ENCODE assay signal across 17 cellular contexts in genomic region chr7:34488766-34489165, GRCh38.
DNase-seq lines count a peak whose midpoint lies in the region; TF ChIP-seq lines count a peak whose summit lies in the region.
"Had no signal": no experiment of that assay in that cellular context is flagged by ENCODE, and none has a peak within 500 bp of the region (broad histone marks: within the 10 kb centered on the region; RNA-seq: fewer than 3 reads in every experiment).

No MANE protein-coding gene starts in this region.

- H3K27me3 ChIP-seq in NT2/D1 (ENCODE audit: insufficient read depth, insufficient read length) (no peaks in the 10 kb centered on the region), endodermal cell (ENCODE audit: control insufficient read depth, insufficient read depth, low read length, poor library complexity, severe bottlenecking) (no peaks in the 10 kb centered on the region)

- H3K4me3 ChIP-seq in NT2/D1 (ENCODE audit: insufficient read length, low read depth) = no peak overlapping the region
- no peak overlapping the region for H3K4me3 ChIP-seq in endodermal cell (ENCODE audit: low read length)

- H3K9me3 Mint-ChIP-seq in endodermal cell = no peaks in the 10 kb centered on the region
- peaks cover 6% of the 10 kb centered on the region for H3K9me3 Mint-ChIP-seq in nephron progenitor cell
- peaks cover 10% of the 10 kb centered on the region for H3K9me3 Mint-ChIP-seq in activated CD4-positive, alpha-beta T cell treated with anti-CD3 and anti-CD28 coated beads, Interleukin-2, amount 10 ng/mL, durations not matched to agents 7 days and 5 days

- DNase-seq in NCI-H82 (lab: John Stamatoyannopoulos, UW) (peak; percentile 41), NCI-H82 treated with DMSO at 0.1 percent for 48 hours (lab: John Stamatoyannopoulos, UW; ENCODE audit: unreplicated experiment) (no peak), NT2/D1 (ENCODE audit: low read depth, low spot score) (peak; percentile 16), endodermal cell (peak; percentile 58), nephron progenitor cell (no peak), NCI-H187 treated with DMSO at 0.1 percent for 48 hours (lab: John Stamatoyannopoulos, UW) (no peak)
- DNase-seq in activated CD4-positive, alpha-beta T cell treated with anti-CD3 and anti-CD28 coated beads, Interleukin-2, amount 10 ng/mL, durations not matched to agents 7 days and 5 days = no peak
- no peak for DNase-seq in stimulated activated CD4-positive, alpha-beta T cell treated with anti-CD3 and anti-CD28 coated beads, Interleukin-4, amount 100 ng/mL, for 1 hour
- DNase-seq: 8988T; ACHN; CD8-positive, alpha-beta T cell; COR-L47; DMS53; GF-D8 had no signal

- H3K4me3 Mint-ChIP-seq in endodermal cell = no peak overlapping the region
- H3K4me3 Mint-ChIP-seq in nephron progenitor cell = no peak overlapping the region
- no peak overlapping the region for H3K4me3 Mint-ChIP-seq in activated CD4-positive, alpha-beta T cell treated with anti-CD3 and anti-CD28 coated beads, Interleukin-2, amount 10 ng/mL, durations not matched to agents 7 days and 5 days
- H3K4me3 Mint-ChIP-seq: B cell; CD8-positive, alpha-beta T cell; IgD-negative memory B cell had no signal

- no peak overlapping the region for H3K27ac ChIP-seq in endodermal cell (ENCODE audit: low read depth, low read length)
- H3K27ac ChIP-seq: C4-2B had no signal

- H3K9ac ChIP-seq in NT2/D1 (ENCODE audit: insufficient read length, low read depth) (no peak overlapping the region), endodermal cell (ENCODE audit: extremely low read depth, low read length, poor library complexity, severe bottlenecking) (no peak overlapping the region)

- H3K4me1 Mint-ChIP-seq in endodermal cell (peaks cover 4% of the 10 kb centered on the region), nephron progenitor cell (no peaks in the 10 kb centered on the region)
- no peaks in the 10 kb centered on the region for H3K4me1 Mint-ChIP-seq in activated CD4-positive, alpha-beta T cell treated with anti-CD3 and anti-CD28 coated beads, Interleukin-2, amount 10 ng/mL, durations not matched to agents 7 days and 5 days
- H3K4me1 Mint-ChIP-seq: B cell, IgD-negative memory B cell had no signal

- H3K27me3 Mint-ChIP-seq in endodermal cell (ENCODE audit: insufficient read depth) = no peaks in the 10 kb centered on the region
- peaks cover 4% of the 10 kb centered on the region for H3K27me3 Mint-ChIP-seq in nephron progenitor cell (ENCODE audit: low read depth, poor library complexity)
- no peaks in the 10 kb centered on the region for H3K27me3 Mint-ChIP-seq in activated CD4-positive, alpha-beta T cell treated with anti-CD3 and anti-CD28 coated beads, Interleukin-2, amount 10 ng/mL, durations not matched to agents 7 days and 5 days
- H3K27me3 Mint-ChIP-seq: B cell, IgD-negative memory B cell had no signal

- H3K9me3 ChIP-seq in NT2/D1 (ENCODE audit: insufficient read depth, low read length) (no peaks in the 10 kb centered on the region), endodermal cell (ENCODE audit: control insufficient read depth, low read length) (no peaks in the 10 kb centered on the region)

- no peaks in the 10 kb centered on the region for H3K36me3 ChIP-seq in NT2/D1 (ENCODE audit: insufficient read depth, insufficient read length, low read length)
- no peaks in the 10 kb centered on the region for H3K36me3 ChIP-seq in endodermal cell (ENCODE audit: control insufficient read depth, insufficient read depth, low read length)

- H3K36me3 Mint-ChIP-seq in endodermal cell (ENCODE audit: low read depth) (no peaks in the 10 kb centered on the region), nephron progenitor cell (ENCODE audit: low read depth) (no peaks in the 10 kb centered on the region)
- H3K36me3 Mint-ChIP-seq in activated CD4-positive, alpha-beta T cell treated with anti-CD3 and anti-CD28 coated beads, Interleukin-2, amount 10 ng/mL, durations not matched to agents 7 days and 5 days (ENCODE audit: low read depth) = no peaks in the 10 kb centered on the region
- H3K36me3 Mint-ChIP-seq: CD8-positive, alpha-beta T cell had no signal

- WGBS in endodermal cell (ENCODE audit: insufficient coverage in 1 of 2, insufficient read length in 1 of 2), 2 experiments = 84 to 88% methylated on average over 4 of the region's 4 CpGs

- H3K4me1 ChIP-seq in NT2/D1 (ENCODE audit: insufficient read depth, insufficient read length) (no peaks in the 10 kb centered on the region), endodermal cell (ENCODE audit: control insufficient read depth, insufficient read depth, low read length) (no peaks in the 10 kb centered on the region)

- no peak for TF ChIP-seq CTCF in endodermal cell (conservative IDR thresholded peaks at IDR 0.05)
- TF ChIP-seq CTCF in nephron progenitor cell (IDR thresholded peaks at IDR 0.05) = no peak

- CTCF ChIA-PET in activated CD4-positive, alpha-beta T cell treated with anti-CD3 and anti-CD28 coated beads, Interleukin-2, amount 10 ng/mL, durations not matched to agents 7 days and 5 days (lab: Charles Lee) = no interaction called here

- POLR2A ChIA-PET in activated CD4-positive, alpha-beta T cell treated with anti-CD3 and anti-CD28 coated beads, Interleukin-2, amount 10 ng/mL, durations not matched to agents 7 days and 5 days (lab: Charles Lee) = no interaction called here

- H3K27ac Mint-ChIP-seq in endodermal cell (no peak overlapping the region), nephron progenitor cell (peak overlapping the region; percentile 24)
- H3K27ac Mint-ChIP-seq in activated CD4-positive, alpha-beta T cell treated with anti-CD3 and anti-CD28 coated beads, Interleukin-2, amount 10 ng/mL, durations not matched to agents 7 days and 5 days = no peak overlapping the region
- H3K27ac Mint-ChIP-seq: B cell; CD8-positive, alpha-beta T cell; IgD-negative memory B cell had no signal

Comparison
In these comparisons a context has a peak if more than half of its experiments do, and no peak if none do; other contexts are left out.
1. DNase-seq: peak in NCI-H82 (single experiment), NT2/D1 (single experiment) and endodermal cell (single experiment); none in NCI-H82 treated with DMSO at 0.1 percent for 48 hours (single experiment), nephron progenitor cell (single experiment), NCI-H187 treated with DMSO at 0.1 percent for 48 hours (single experiment), activated CD4-positive, alpha-beta T cell treated with anti-CD3 and anti-CD28 coated beads, Interleukin-2, amount 10 ng/mL, durations not matched to agents 7 days and 5 days (single experiment) and stimulated activated CD4-positive, alpha-beta T cell treated with anti-CD3 and anti-CD28 coated beads, Interleukin-4, amount 100 ng/mL, for 1 hour (single experiment).